Comparison of ENCODE assay signal across 9 cellular contexts in the genomic region with DNA sequence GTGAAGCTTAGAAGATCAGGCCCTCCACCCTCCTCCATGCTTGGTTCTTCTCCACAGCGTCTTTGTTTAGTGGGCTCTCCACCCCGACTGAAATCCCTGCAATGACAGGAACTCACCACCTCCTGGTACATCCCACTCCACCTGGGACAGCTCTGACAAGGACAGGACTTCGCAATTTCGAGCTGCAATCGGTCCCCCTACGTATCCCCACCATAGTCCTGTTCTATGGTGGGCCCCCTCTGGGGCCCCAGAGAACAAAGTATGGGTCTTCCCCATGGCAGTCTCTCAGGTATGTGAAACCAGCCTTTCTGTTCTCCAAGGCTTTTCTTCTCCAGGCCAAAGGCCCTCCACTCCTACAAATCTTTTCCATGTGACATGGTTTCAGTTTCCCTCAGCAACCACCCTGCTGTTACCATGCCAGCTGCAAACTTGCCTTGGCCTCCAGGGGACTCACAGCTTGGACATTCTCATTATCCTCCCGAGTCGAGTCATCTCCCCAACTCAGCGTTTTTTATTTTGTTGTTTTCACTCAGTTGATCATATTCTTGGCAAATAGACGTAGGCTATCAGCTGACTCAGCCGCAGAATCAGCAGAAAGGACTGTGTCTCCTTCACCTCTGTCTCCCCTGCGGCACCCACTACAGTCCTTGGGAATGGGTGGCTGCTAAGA.
DNase-seq lines count a peak whose midpoint lies in the region; ATAC-seq and TF ChIP-seq lines count a peak whose summit lies in the region.
"Had no signal": no experiment of that assay in that cellular context is flagged by ENCODE, and none has a peak within 500 bp of the region (broad histone marks: within the 10 kb centered on the region; RNA-seq: fewer than 3 reads in every experiment).

No MANE protein-coding gene starts in this region.

- 64 to 71% methylated on average over 12 of the region's 12 CpGs for WGBS in esophagus squamous epithelium, 2 donors

- TF ChIP-seq CTCF in esophagus squamous epithelium (IDR thresholded peaks at IDR 0.05): peak in 1 of 6 experiments; percentile 29
- TF ChIP-seq CTCF in osteocyte (IDR thresholded peaks at IDR 0.05): peak; percentile 24

- H3K9me3 ChIP-seq in esophagus squamous epithelium: no peaks in the 10 kb centered on the region

- ATAC-seq in GM18873 (IDR thresholded peaks at IDR 0.05; ENCODE audit: low FRiP score, unreplicated experiment) (no peak), HG02852 (IDR thresholded peaks at IDR 0.05; ENCODE audit: unreplicated experiment) (no peak)

- H3K9me3 Mint-ChIP-seq in osteocyte (ENCODE audit: unreplicated experiment): peaks cover 9% of the 10 kb centered on the region

- H3K36me3 Mint-ChIP-seq in osteocyte (ENCODE audit: unreplicated experiment): no peaks in the 10 kb centered on the region

- no peak overlapping the region for H3K4me3 ChIP-seq in esophagus squamous epithelium

- peak; percentile 74 for DNase-seq in DMS79 treated with DMSO at 0.1 percent for 48 hours (lab: John Stamatoyannopoulos, UW)
- peak; percentile 29 for DNase-seq in NCI-H446 treated with DMSO at 0.1 percent for 48 hours (lab: John Stamatoyannopoulos, UW)
- no peak for DNase-seq in esophagus squamous epithelium (lab: John Stamatoyannopoulos, UW)
- DNase-seq in osteocyte (ENCODE audit: extremely low spot score, unreplicated experiment): no peak
- DNase-seq in NCI-H1694 treated with DMSO at 0.1 percent for 48 hours (lab: John Stamatoyannopoulos, UW): no peak
- DNase-seq in activated naive CD4-positive, alpha-beta T cell treated with anti-CD3 and anti-CD28 coated beads, Interleukin-2, amount 50 U/mL, for 16 hours: no peak

- peaks cover 5 to 59% (median 22%) of the 10 kb centered on the region in 3 donors for H3K4me1 ChIP-seq in esophagus squamous epithelium

- no peak overlapping the region for H3K4me3 Mint-ChIP-seq in osteocyte (ENCODE audit: unreplicated experiment)

- H3K27ac Mint-ChIP-seq in osteocyte (ENCODE audit: unreplicated experiment): peak overlapping the region; percentile 31

- peaks cover 60% of the 10 kb centered on the region for H3K27me3 Mint-ChIP-seq in osteocyte (ENCODE audit: unreplicated experiment)

- TF ChIP-seq POLR2A in esophagus squamous epithelium (IDR thresholded peaks at IDR 0.05): no peak

- no peaks in the 10 kb centered on the region for H3K27me3 ChIP-seq in esophagus squamous epithelium

- H3K4me1 Mint-ChIP-seq in osteocyte (ENCODE audit: unreplicated experiment): peaks cover 12% of the 10 kb centered on the region

- H3K27ac ChIP-seq in esophagus squamous epithelium: peak overlapping the region; percentile 17 to 98 (median 75)
- H3K27ac ChIP-seq: KMS-11 had no signal

- H3K36me3 ChIP-seq in esophagus squamous epithelium: no peaks in the 10 kb centered on the region

- intact Hi-C loops in esophagus squamous epithelium (cut with DNase I): no loop called here

Comparison
In these comparisons a context has a peak if more than half of its experiments do, and no peak if none do; other contexts are left out.
1. DNase-seq: peak in DMS79 treated with DMSO at 0.1 percent for 48 hours (single experiment) and NCI-H446 treated with DMSO at 0.1 percent for 48 hours (single experiment); none in esophagus squamous epithelium (single experiment), osteocyte (single experiment), NCI-H1694 treated with DMSO at 0.1 percent for 48 hours (single experiment) and activated naive CD4-positive, alpha-beta T cell treated with anti-CD3 and anti-CD28 coated beads, Interleukin-2, amount 50 U/mL, for 16 hours (single experiment).